In genomic region chr22:38505595-38506117, GRCh38 we compare ENCODE assay signal across 1 cellular context.
TF ChIP-seq lines count a peak whose summit lies in the region.

No MANE protein-coding gene starts in this region.

TF ChIP-seq in K562, 482 proteins besides CTCF, POLR2A, EP300 and RAD21 (continued from another document and continues in another):
- TF ChIP-seq ZBTB40 (IDR thresholded peaks at IDR 0.05), result no peak
- peak; percentile 22; the same call in 1 of the 2 replicates for TF ChIP-seq ZBTB40 (CRISPR knock-in tag; IDR thresholded peaks at IDR 0.05)
- no peak for TF ChIP-seq PKNOX1 (IDR thresholded peaks at IDR 0.05)
- TF ChIP-seq ZNF444 (CRISPR knock-in tag; IDR thresholded peaks at IDR 0.05), result no peak
- no peak for TF ChIP-seq FOXO4 (CRISPR knock-in tag; IDR thresholded peaks at IDR 0.05)
- no peak for TF ChIP-seq NRF1 (conservative IDR thresholded peaks at IDR 0.05 in 1 of 2, IDR thresholded peaks at IDR 0.05 in 1 of 2)
- TF ChIP-seq VEZF1 (CRISPR knock-in tag; IDR thresholded peaks at IDR 0.05), result peak; percentile 65; the same call in 1 of the 2 replicates
- no peak for TF ChIP-seq SMAD1 (IDR thresholded peaks at IDR 0.05; ENCODE audit: low read depth, low read length, partially characterized antibody)
- no peak for TF ChIP-seq THRA (IDR thresholded peaks at IDR 0.05)
- no peak for TF ChIP-seq TBL1XR1 (IDR thresholded peaks at IDR 0.05; ENCODE audit: low read length in 2 of 2)
- no peak for TF ChIP-seq TRIM28 (IDR thresholded peaks at IDR 0.05)
- no peak for TF ChIP-seq REST (CRISPR knock-in tag; IDR thresholded peaks at IDR 0.05; ENCODE audit: low read depth)
- TF ChIP-seq FUS (optimal IDR thresholded peaks at IDR 0.05; ENCODE audit: low read depth, low read length), result peak; percentile 53
- TF ChIP-seq DMBX1 (CRISPR knock-in tag; IDR thresholded peaks at IDR 0.05; ENCODE audit: borderline replicate concordance), result no peak
- TF ChIP-seq ZNF449 (CRISPR knock-in tag; IDR thresholded peaks at IDR 0.05), result no peak
- no peak for TF ChIP-seq RAD51 (IDR thresholded peaks at IDR 0.05; ENCODE audit: borderline replicate concordance, low read depth)
- TF ChIP-seq TCF3 (CRISPR knock-in tag; IDR thresholded peaks at IDR 0.05), result no peak
- 0 out of 2 replicates have a peak, but pooled peaks have one; percentile 43 for TF ChIP-seq ZNF395 (CRISPR knock-in tag; IDR thresholded peaks at IDR 0.05)
- TF ChIP-seq HLTF (IDR thresholded peaks at IDR 0.05), result no peak
- no peak for TF ChIP-seq ZFP30 (CRISPR knock-in tag; IDR thresholded peaks at IDR 0.05; ENCODE audit: borderline replicate concordance)
- TF ChIP-seq SMAD4 (CRISPR knock-in tag; conservative IDR thresholded peaks at IDR 0.05), result no peak; the same call in 1 of the 2 replicates
- TF ChIP-seq ZNF57 (CRISPR knock-in tag; IDR thresholded peaks at IDR 0.05), result no peak
- no peak for TF ChIP-seq ETS2 (tag; IDR thresholded peaks at IDR 0.05; ENCODE audit: borderline replicate concordance, poor library complexity, severe bottlenecking)
- TF ChIP-seq CREBBP (IDR thresholded peaks at IDR 0.05; ENCODE audit: low read depth, low read length), result no peak
- TF ChIP-seq RBM17 (IDR thresholded peaks at IDR 0.05; ENCODE audit: borderline replicate concordance, low read depth, low read length), result no peak
- no peak for TF ChIP-seq ID3 (CRISPR knock-in tag; IDR thresholded peaks at IDR 0.05)
- TF ChIP-seq ID3 (tag; IDR thresholded peaks at IDR 0.05), result no peak
- TF ChIP-seq NFXL1 (CRISPR knock-in tag; IDR thresholded peaks at IDR 0.05), result no peak
- no peak for TF ChIP-seq SUPT5H (IDR thresholded peaks at IDR 0.05)
- TF ChIP-seq ZNF121 (CRISPR knock-in tag; conservative IDR thresholded peaks at IDR 0.05), result no peak
- no peak for TF ChIP-seq FOXJ3 (CRISPR knock-in tag; IDR thresholded peaks at IDR 0.05)
- TF ChIP-seq CBFB (CRISPR knock-in tag; IDR thresholded peaks at IDR 0.05), result no peak
- no peak for TF ChIP-seq EGR1 (conservative IDR thresholded peaks at IDR 0.05)
- no peak for TF ChIP-seq PHB2 (IDR thresholded peaks at IDR 0.05; ENCODE audit: low read depth)
- TF ChIP-seq DEAF1 (CRISPR knock-in tag; IDR thresholded peaks at IDR 0.05), result no peak
- TF ChIP-seq ZNF780A (CRISPR knock-in tag; IDR thresholded peaks at IDR 0.05), result no peak
- TF ChIP-seq EZH2 (IDR thresholded peaks at IDR 0.05; ENCODE audit: borderline replicate concordance, low read depth, low read length), result no peak
- TF ChIP-seq NBN (IDR thresholded peaks at IDR 0.05; ENCODE audit: low read depth), result no peak
